In the genomic region with DNA sequence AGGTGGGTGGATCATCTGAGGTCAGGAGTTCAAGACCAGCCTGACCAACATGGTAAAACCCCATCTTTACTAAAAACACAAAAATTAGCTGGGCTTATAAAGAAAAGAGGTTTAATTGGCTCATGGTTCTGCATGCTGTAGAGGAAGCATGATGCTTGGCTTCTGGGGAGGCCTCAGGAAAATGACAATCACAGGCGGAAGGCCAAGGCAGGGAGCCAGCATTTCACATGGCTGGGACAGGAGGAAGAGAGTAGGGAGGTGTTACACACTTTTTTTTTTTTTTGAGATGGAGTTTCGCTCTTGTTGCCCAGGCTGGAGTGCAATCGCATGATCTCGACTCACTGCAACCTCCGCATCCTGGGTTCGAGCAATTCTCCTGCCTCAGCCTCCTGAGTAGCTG, we compare ENCODE assay signal across 12 cellular contexts. TPM values are rescaled to one million over a fixed set of nuclear protein-coding genes. Genes with fewer than 3 reads are reported as not detected.
A peak's percentile ranks its signal among the peaks of the same experiment; 100 is the strongest.
DNase-seq lines count a peak whose midpoint lies in the region; ATAC-seq, FAIRE-seq and TF ChIP-seq lines count a peak whose summit lies in the region.
"Not testable (repeated sequence)": the region's sequence is repeated elsewhere in the genome, so short reads cannot be mapped to it uniquely, and the experiment has no call there.
"Had no signal": no experiment of that assay in that cellular context is flagged by ENCODE, and none has a peak within 500 bp of the region (broad histone marks: within the 10 kb centered on the region; RNA-seq: fewer than 3 reads in every experiment).

No MANE protein-coding gene starts in this region.

- CTCF ChIA-PET in endothelial cell of umbilical vein (lab: Charles Lee) = interaction anchor here (1.2 to 1.8 kb wide), 2 partner anchors 12 to 16 kb away, joined by 3 to 9 read pairs; no protein-coding TSS in a partner anchor

- H4K20me1 ChIP-seq in endothelial cell of umbilical vein (replicated peaks; ENCODE audit: control insufficient read depth, extremely low read depth, insufficient read depth, low read length) = not testable (repeated sequence)

- not testable (repeated sequence) for H3K9ac ChIP-seq in endothelial cell of umbilical vein (replicated peaks; ENCODE audit: extremely low read depth, insufficient read depth, low read length)

- not testable (repeated sequence) for H3K9me3 ChIP-seq in endothelial cell of umbilical vein (replicated peaks; ENCODE audit: control insufficient read depth, insufficient read depth, low read length); heart right ventricle

- H3K27ac ChIP-seq in VCaP = peak overlapping the region; percentile 2; the same call in 1 of the 2 replicates
- peak overlapping the region; percentile 100 for H3K27ac ChIP-seq in caudate nucleus (ENCODE audit: low read depth, low read length)
- not testable (repeated sequence) for H3K27ac ChIP-seq in endothelial cell of umbilical vein (ENCODE audit: insufficient read depth, low read depth, low read length)
- peak overlapping the region in 7 of 10 donors; percentile 31 to 72 (median 56) for H3K27ac ChIP-seq in heart right ventricle
- H3K27ac ChIP-seq in substantia nigra (ENCODE audit: low read depth, low read length, poor library complexity, severe bottlenecking) = peak overlapping the region; percentile 99

- H3K79me2 ChIP-seq in endothelial cell of umbilical vein (ENCODE audit: control insufficient read depth, insufficient read depth, low read length) = not testable (repeated sequence)

- not testable (repeated sequence) for H3K36me3 ChIP-seq in endothelial cell of umbilical vein (ENCODE audit: control insufficient read depth in 2 of 2, extremely low read depth in 1 of 2, insufficient read depth in 2 of 2, low read length in 2 of 2); heart right ventricle

- dilution Hi-C loops in endothelial cell of umbilical vein (cut with MboI; ENCODE audit: extremely low pct_ligation_motif_present, low sequenced_read_pairs) = not testable (repeated sequence)

- peaks cover 38% of the 10 kb centered on the region for H3K27me3 Mint-ChIP-seq in neural crest cell (ENCODE audit: low read depth)

- not testable (repeated sequence) for H3K9me3 Mint-ChIP-seq in neural crest cell

- POLR2A ChIA-PET in endothelial cell of umbilical vein (lab: Charles Lee) = not testable (repeated sequence)

- DNase-seq in caudate nucleus (lab: John Stamatoyannopoulos, UW) (peak in 48 of 61 donors; percentile 10 to 83 (median 47)), endothelial cell of umbilical vein (ENCODE audit: low read depth, low spot score) (peak; percentile 74), heart right ventricle (peak; percentile 58 to 79), inferior parietal cortex (ENCODE audit: extremely low spot score) (peak; percentile 67), substantia nigra (lab: John Stamatoyannopoulos, UW) (peak in 43 of 49 donors; percentile 23 to 82 (median 60))
- not testable (repeated sequence) for DNase-seq in neural crest cell (ENCODE audit: low read depth, low spot score)

- peak; percentile 80 for FAIRE-seq in endothelial cell of umbilical vein (lab: Jason Lieb, UNC)

- TF ChIP-seq CTCF in VCaP (conservative IDR thresholded peaks at IDR 0.05); endothelial cell of umbilical vein (IDR thresholded peaks at IDR 0.05; ENCODE audit: extremely low read depth in 1 of 2, insufficient read depth in 1 of 2, low read depth in 1 of 2, low read length in 2 of 2); heart right ventricle (IDR thresholded peaks at IDR 0.05); neural crest cell (conservative IDR thresholded peaks at IDR 0.05): not testable (repeated sequence)

- not testable (repeated sequence) for H3K4me3 Mint-ChIP-seq in neural crest cell

- H3K4me3 ChIP-seq in endothelial cell of umbilical vein (replicated peaks in 1 of 3; ENCODE audit: insufficient read depth in 1 of 3, low read depth in 1 of 3, low read length in 3 of 3); heart right ventricle: not testable (repeated sequence)

- not testable (repeated sequence) for H3K4me2 ChIP-seq in endothelial cell of umbilical vein (ENCODE audit: insufficient read depth, low read length)

- H3K36me3 Mint-ChIP-seq in neural crest cell (ENCODE audit: low read depth) = not testable (repeated sequence)

- TF ChIP-seq POLR2A in endothelial cell of umbilical vein (IDR thresholded peaks at IDR 0.05; ENCODE audit: low read depth, low read length) = not testable (repeated sequence)

- intact Hi-C loops in endothelial cell of umbilical vein (cut with micrococcal nuclease); heart right ventricle (cut with DNase I): not testable (repeated sequence)

- H2AFZ ChIP-seq in endothelial cell of umbilical vein (ENCODE audit: low read depth, low read length) = not testable (repeated sequence)

- H3K27me3 ChIP-seq in endothelial cell of umbilical vein (ENCODE audit: control insufficient read depth in 2 of 2, insufficient read depth in 2 of 2, low read length in 2 of 2) (peaks cover 21 to 24% of the 10 kb centered on the region in 2 experiments), heart right ventricle (peaks cover 18 to 34% (median 32%) of the 10 kb centered on the region in 7 donors)

- H3K4me1 ChIP-seq in endothelial cell of umbilical vein (ENCODE audit: control insufficient read depth, extremely low read depth, insufficient read depth, low read length) = not testable (repeated sequence)
- peaks cover 0 to 17% (median 5%) of the 10 kb centered on the region in 9 donors for H3K4me1 ChIP-seq in heart right ventricle

- H3K4me1 Mint-ChIP-seq in neural crest cell = not testable (repeated sequence)

- peak overlapping the region; percentile 75 for H3K27ac Mint-ChIP-seq in neural crest cell (ENCODE audit: unreplicated experiment)

- H3K9me1 ChIP-seq in endothelial cell of umbilical vein (replicated peaks; ENCODE audit: control insufficient read depth, extremely low read depth, insufficient read depth, low read length) = not testable (repeated sequence)

- 47 to 74% methylated on average over 6 of the region's 6 CpGs for WGBS in heart right ventricle, 2 donors

- ATAC-seq in heart right ventricle = peak in 6 of 8 donors; percentile 44 to 89 (median 74)

- BruUV-seq in endothelial cell of umbilical vein (replicated peaks; lab: Mats Ljungman, UMichigan) = not testable (repeated sequence)

RNA-seq across cellular contexts. Expression of a gene that starts 3.6 kb away (rescaled TPM):
- total RNA-seq in endothelial cell of umbilical vein (0.38 TPM in 1 of 2 replicates, not detected in the other), heart right ventricle (not detected), neural crest cell (not detected in 2 replicates)
- polyA plus RNA-seq in endothelial cell of umbilical vein (0.04 and 0.18 TPM in 2 replicates), heart right ventricle (not detected)
- polyA plus RNA-seq in endothelial cell of umbilical vein (2011; cell fraction: cytosol; rRNA removed) = 0.06 and 0.16 TPM in 2 replicates
- 0.11 and 0.38 TPM in 2 replicates for polyA plus RNA-seq in endothelial cell of umbilical vein (2011; cell fraction: nucleus; rRNA removed)
- not detected in 2 replicates for polyA plus RNA-seq in endothelial cell of umbilical vein (2012)
- not detected in 2 replicates for polyA minus RNA-seq in endothelial cell of umbilical vein
- polyA minus RNA-seq in endothelial cell of umbilical vein (2011; cell fraction: cytosol; rRNA and poly(A)+ RNA removed) = not detected
- not detected in 2 replicates for polyA minus RNA-seq in endothelial cell of umbilical vein (2011; cell fraction: nucleus; rRNA and poly(A)+ RNA removed)
- total RNA-seq: Calu3; CD8-positive, alpha-beta memory T cell; G401; PC-3; RPMI7951 had no signal
- polyA plus RNA-seq: CD8-positive, alpha-beta memory T cell had no signal

RNA-seq across cellular contexts. Expression of a gene that starts 21.0 kb away (rescaled TPM):
- total RNA-seq in endothelial cell of umbilical vein = 74.6 and 85.8 TPM in 2 replicates
- 26.3 and 32.8 TPM in 2 replicates for polyA plus RNA-seq in endothelial cell of umbilical vein
- 32.8 and 37.5 TPM in 2 replicates for polyA plus RNA-seq in endothelial cell of umbilical vein (2011; cell fraction: cytosol; rRNA removed)
- polyA plus RNA-seq in endothelial cell of umbilical vein (2011; cell fraction: nucleus; rRNA removed) = 17.7 and 25.5 TPM in 2 replicates
- polyA plus RNA-seq in endothelial cell of umbilical vein (2012) = 29.7 and 51.2 TPM in 2 replicates
- 25.2 and 42.4 TPM in 2 replicates for polyA minus RNA-seq in endothelial cell of umbilical vein
- 60.3 TPM for polyA minus RNA-seq in endothelial cell of umbilical vein (2011; cell fraction: cytosol; rRNA and poly(A)+ RNA removed)
- 10.7 and 21.0 TPM in 2 replicates for polyA minus RNA-seq in endothelial cell of umbilical vein (2011; cell fraction: nucleus; rRNA and poly(A)+ RNA removed)
- 1 to 10 TPM in 3 of 10 donors, under 1 TPM in 5, not detected in 2; 0.13 to 7.6 (median 0.79) TPM for total RNA-seq in heart right ventricle
- under 1 TPM; 0.22 to 0.28 TPM for polyA plus RNA-seq in heart right ventricle
- 123 and 134 TPM in 2 replicates for total RNA-seq in neural crest cell

RNA-seq across cellular contexts. Expression of a gene that starts 47.9 kb away (rescaled TPM):
- total RNA-seq in endothelial cell of umbilical vein = 33.5 and 46.3 TPM in 2 replicates
- polyA plus RNA-seq in endothelial cell of umbilical vein = 39.0 and 42.9 TPM in 2 replicates
- polyA plus RNA-seq in endothelial cell of umbilical vein (2011; cell fraction: cytosol; rRNA removed) = 51.2 and 56.3 TPM in 2 replicates
- polyA plus RNA-seq in endothelial cell of umbilical vein (2011; cell fraction: nucleus; rRNA removed) = 41.7 and 57.7 TPM in 2 replicates
- polyA plus RNA-seq in endothelial cell of umbilical vein (2012) = 38.3 and 56.8 TPM in 2 replicates
- 41.5 and 53.4 TPM in 2 replicates for polyA minus RNA-seq in endothelial cell of umbilical vein
- 21.1 TPM for polyA minus RNA-seq in endothelial cell of umbilical vein (2011; cell fraction: cytosol; rRNA and poly(A)+ RNA removed)
- 11.2 and 16.5 TPM in 2 replicates for polyA minus RNA-seq in endothelial cell of umbilical vein (2011; cell fraction: nucleus; rRNA and poly(A)+ RNA removed)
- total RNA-seq in heart right ventricle = 10 to 100 TPM; 23.7 to 42.4 (median 28.7) TPM
- 10 to 100 TPM; 13.0 to 17.3 TPM for polyA plus RNA-seq in heart right ventricle
- 38.1 and 41.9 TPM in 2 replicates for total RNA-seq in neural crest cell

RNA-seq across cellular contexts. Expression of a gene that starts 48.2 kb away (rescaled TPM):
- total RNA-seq in endothelial cell of umbilical vein (110 and 111 TPM in 2 replicates), heart right ventricle (10 to 100 TPM in 1 of 10 donors, 1 to 10 TPM in 4, under 1 TPM in 5; 0.33 to 12.7 (median 0.91) TPM), neural crest cell (48.7 and 53.9 TPM in 2 replicates)
- polyA plus RNA-seq in endothelial cell of umbilical vein (159 and 174 TPM in 2 replicates), heart right ventricle (1 to 10 TPM; 1.6 to 2.6 TPM)
- 132 and 151 TPM in 2 replicates for polyA plus RNA-seq in endothelial cell of umbilical vein (2011; cell fraction: cytosol; rRNA removed)
- 73.7 and 83.5 TPM in 2 replicates for polyA plus RNA-seq in endothelial cell of umbilical vein (2011; cell fraction: nucleus; rRNA removed)
- 55.8 and 72.4 TPM in 2 replicates for polyA plus RNA-seq in endothelial cell of umbilical vein (2012)
- 65.8 and 76.3 TPM in 2 replicates for polyA minus RNA-seq in endothelial cell of umbilical vein
- polyA minus RNA-seq in endothelial cell of umbilical vein (2011; cell fraction: cytosol; rRNA and poly(A)+ RNA removed) = 114 TPM
- 23.5 and 26.9 TPM in 2 replicates for polyA minus RNA-seq in endothelial cell of umbilical vein (2011; cell fraction: nucleus; rRNA and poly(A)+ RNA removed)
